In genomic region chr3:185109012-185109411, GRCh38 we compare ENCODE assay signal across 1 cellular context. TPM values are rescaled to one million over a fixed set of nuclear protein-coding genes. Genes with fewer than 3 reads are reported as not detected.
"Had no signal": no experiment of that assay in that cellular context is flagged by ENCODE, and none has a peak within 500 bp of the region (broad histone marks: within the 10 kb centered on the region; RNA-seq: fewer than 3 reads in every experiment).

No MANE protein-coding gene starts in this region.

RNA-seq across cellular contexts. Expression of gene C3orf70, which starts 43.8 kb away (rescaled TPM):
- total RNA-seq: G401 had no signal
